In genomic region chr1:64948905-64949833, GRCh38 we compare ENCODE assay signal across 8 cellular contexts. TPM values are rescaled to one million over a fixed set of nuclear protein-coding genes. Genes with fewer than 3 reads are reported as not detected.
A peak's percentile ranks its signal among the peaks of the same experiment; 100 is the strongest.
DNase-seq lines count a peak whose midpoint lies in the region; ATAC-seq, FAIRE-seq and TF ChIP-seq lines count a peak whose summit lies in the region.

No MANE protein-coding gene starts in this region.

- POLR2A ChIA-PET in K562 (lab: Yijun Ruan, JAX), result interaction anchor here (0.7 to 1.9 kb wide), 5 partner anchors 12 to 85 kb away, joined by 3 to 4 read pairs (median 3); partner anchors contain the start of gene JAK1

- BruUV-seq in K562 (replicated peaks; lab: Mats Ljungman, UMichigan), result no TSS peak

- H3K4me1 ChIP-seq in K562 (replicated peaks in 1 of 2; ENCODE audit: control insufficient read depth in 2 of 2, insufficient read depth in 2 of 2, low read length in 2 of 2), result peaks cover 0 to 40% of the 10 kb centered on the region in 2 experiments; a peak in 3 of 5 replicates
- H3K4me1 ChIP-seq in thyroid gland, result peaks cover 13 to 23% of the 10 kb centered on the region in 2 donors

- no peak overlapping the region for H3K4me3 Mint-ChIP-seq in nephron progenitor cell

- H4K20me1 ChIP-seq in K562 (replicated peaks; ENCODE audit: control insufficient read depth, insufficient read depth, low read length), result no peaks in the 10 kb centered on the region; the same call in 1 of the 2 replicates

- no peak overlapping the region for H3K4me3 ChIP-seq in K562
- H3K4me3 ChIP-seq in thyroid gland (replicated peaks in 1 of 3), result no peak overlapping the region

- in situ Hi-C loops in K562 (cut with MboI), result no loop called here

- H3K9ac ChIP-seq in K562 (ENCODE audit: insufficient read depth in 1 of 2, low read depth in 2 of 2, low read length in 2 of 2), result peak overlapping the region in 1 of 2 experiments; percentile 39; a peak in 1 of 4 replicates

- H3K27me3 ChIP-seq in K562 (ENCODE audit: control insufficient read depth in 2 of 2, insufficient read depth in 2 of 2, low read length in 2 of 2) (no peaks in the 10 kb centered on the region), thyroid gland (no peaks in the 10 kb centered on the region)

- no peaks in the 10 kb centered on the region for H3K9me3 Mint-ChIP-seq in nephron progenitor cell

- intact Hi-C loops in K562 (cut with micrococcal nuclease) (no loop called here), thyroid gland (cut with DNase I) (no loop called here)

- DNase-seq in ELR (ENCODE audit: low read depth) (peak; percentile 32), NCI-H69 (lab: John Stamatoyannopoulos, UW) (peak; percentile 26), K562 (ENCODE audit: extremely low read depth in 1 of 4, low spot score in 3 of 4) (peak in 1 of 4 experiments; percentile 40), nephron progenitor cell (no peak), T1000 (lab: John Stamatoyannopoulos, UW) (no peak), thyroid gland (no peak)

- WGBS in K562 (ENCODE audit: insufficient coverage, low coverage, missing lambda C conversion rate), result 24% methylated on average over 3 of the region's 3 CpGs
- 60 to 65% methylated on average over 3 of the region's 3 CpGs for WGBS in thyroid gland, 2 donors

- H3K36me3 ChIP-seq in K562 (ENCODE audit: control insufficient read depth, insufficient read depth, low read length), result no peaks in the 10 kb centered on the region
- no peaks in the 10 kb centered on the region for H3K36me3 ChIP-seq in thyroid gland

- peak overlapping the region; percentile 56; the same call in 2 of the 3 replicates for H3K27ac ChIP-seq in K562 (ENCODE audit: extremely low read depth, low read depth, low read length)
- H3K27ac ChIP-seq in thyroid gland, result no peak overlapping the region

- TF ChIP-seq EP300 in K562 (IDR thresholded peaks at IDR 0.05; ENCODE audit: low read length), result peak; percentile 70

- H3K27me3 Mint-ChIP-seq in nephron progenitor cell (ENCODE audit: low read depth, poor library complexity), result no peaks in the 10 kb centered on the region

- H3K9me3 ChIP-seq in K562 (replicated peaks; ENCODE audit: control insufficient read depth, insufficient read depth, low read depth, low read length) (no peaks in the 10 kb centered on the region), thyroid gland (no peaks in the 10 kb centered on the region)

- no peaks in the 10 kb centered on the region for H3K36me3 Mint-ChIP-seq in nephron progenitor cell (ENCODE audit: low read depth)

- no peaks in the 10 kb centered on the region for H3K9me1 ChIP-seq in K562 (ENCODE audit: control insufficient read depth, insufficient read depth, low read length)

- TF ChIP-seq POLR2A in K562 (conservative IDR thresholded peaks at IDR 0.05) (no peak), thyroid gland (IDR thresholded peaks at IDR 0.05) (no peak)

- peaks cover 14% of the 10 kb centered on the region for H3K4me1 Mint-ChIP-seq in nephron progenitor cell

- ATAC-seq in K562 (peak; percentile 76), GM19395 (IDR thresholded peaks at IDR 0.05; ENCODE audit: unreplicated experiment) (no peak), HG02678 (IDR thresholded peaks at IDR 0.05; ENCODE audit: unreplicated experiment) (no peak)

- no peak overlapping the region for H2AFZ ChIP-seq in K562 (ENCODE audit: low read depth, low read length)

- H3K4me2 ChIP-seq in K562 (ENCODE audit: insufficient read depth, low read length), result peak overlapping the region; percentile 13; the same call in 1 of the 2 replicates

- no peak for FAIRE-seq in K562 (lab: Jason Lieb, UNC)

- peak overlapping the region; percentile 6 for H3K27ac Mint-ChIP-seq in nephron progenitor cell

- peaks cover 80% of the 10 kb centered on the region for H3K79me2 ChIP-seq in K562 (ENCODE audit: control insufficient read depth, insufficient read depth, low read length)

- no peak for TF ChIP-seq RAD21 in K562 (CRISPR knock-in tag; conservative IDR thresholded peaks at IDR 0.05 in 1 of 2, IDR thresholded peaks at IDR 0.05 in 1 of 2)

- TF ChIP-seq CTCF in K562 (IDR thresholded peaks at IDR 0.05 in 2 of 3, conservative IDR thresholded peaks at IDR 0.05 in 1 of 3; ENCODE audit: insufficient read depth in 2 of 3, low read depth in 1 of 3, low read length in 3 of 3), result no peak
- no peak for TF ChIP-seq CTCF in nephron progenitor cell (IDR thresholded peaks at IDR 0.05)
- TF ChIP-seq CTCF in thyroid gland (IDR thresholded peaks at IDR 0.05), result no peak

- CTCF ChIA-PET in K562 (lab: Yijun Ruan, JAX; ENCODE audit: low intra/inter-chr PET ratio), result no interaction called here

TF ChIP-seq in K562, 482 proteins besides CTCF, POLR2A, EP300 and RAD21 (continues in another document):
- TF ChIP-seq SRSF9 (IDR thresholded peaks at IDR 0.05; ENCODE audit: borderline replicate concordance, low read depth, low read length), result no peak
- no peak for TF ChIP-seq POLR3G (IDR thresholded peaks at IDR 0.05; ENCODE audit: extremely low read depth, insufficient read length, insufficient replicate concordance)
- peak; percentile 59; the same call in 1 of the 2 replicates for TF ChIP-seq ATF4 (CRISPR knock-in tag; IDR thresholded peaks at IDR 0.05)
- no peak for TF ChIP-seq CHCHD3 (CRISPR knock-in tag; IDR thresholded peaks at IDR 0.05)
- TF ChIP-seq ILF3 (IDR thresholded peaks at IDR 0.05; ENCODE audit: borderline replicate concordance), result no peak
- TF ChIP-seq ZNF316 (IDR thresholded peaks at IDR 0.05), result peak; percentile 83; the same call in 1 of the 2 replicates
- TF ChIP-seq E2F6 (IDR thresholded peaks at IDR 0.05; ENCODE audit: borderline replicate concordance in 1 of 2, extremely low read depth in 1 of 2, insufficient read depth in 1 of 2, insufficient read length in 1 of 2, low read depth in 1 of 2, low read length in 1 of 2, poor library complexity in 1 of 2, severe bottlenecking in 1 of 2), result no peak
- no peak for TF ChIP-seq CBFB (CRISPR knock-in tag; IDR thresholded peaks at IDR 0.05)
- TF ChIP-seq TBP (optimal IDR thresholded peaks at IDR 0.05; ENCODE audit: low read depth, low read length), result no peak
- no peak for TF ChIP-seq ZNF165 (CRISPR knock-in tag; IDR thresholded peaks at IDR 0.05; ENCODE audit: borderline replicate concordance)
- peak; percentile 48; the same call in 1 of the 2 replicates for TF ChIP-seq SREBF1 (IDR thresholded peaks at IDR 0.05; ENCODE audit: borderline replicate concordance, low read depth, low read length)
- no peak for TF ChIP-seq RBM22 (IDR thresholded peaks at IDR 0.05; ENCODE audit: low read depth, low read length, poor library complexity, severe bottlenecking)
- TF ChIP-seq ARID1B (IDR thresholded peaks at IDR 0.05), result no peak; the same call in 1 of the 2 replicates
- TF ChIP-seq MCM2 (IDR thresholded peaks at IDR 0.05; ENCODE audit: low read depth), result no peak
- TF ChIP-seq CSDE1 (IDR thresholded peaks at IDR 0.05), result no peak
- TF ChIP-seq CGGBP1 (CRISPR knock-in tag; IDR thresholded peaks at IDR 0.05), result no peak
- no peak for TF ChIP-seq TBL1XR1 (IDR thresholded peaks at IDR 0.05; ENCODE audit: low read length in 2 of 2)
- TF ChIP-seq MTF1 (CRISPR knock-in tag; IDR thresholded peaks at IDR 0.05; ENCODE audit: borderline replicate concordance), result no peak
- 0 out of 2 replicates have a peak, but pooled peaks have one; percentile 39 for TF ChIP-seq ZNF766 (CRISPR knock-in tag; conservative IDR thresholded peaks at IDR 0.05)
- peak; percentile 26; the same call in 1 of the 2 replicates for TF ChIP-seq SOX6 (IDR thresholded peaks at IDR 0.05)
- TF ChIP-seq EWSR1 (IDR thresholded peaks at IDR 0.05; ENCODE audit: borderline replicate concordance, low read depth, partially characterized antibody), result no peak
- TF ChIP-seq ZNF589 (CRISPR knock-in tag; IDR thresholded peaks at IDR 0.05; ENCODE audit: low read depth), result peak; percentile 79; the same call in 1 of the 2 replicates

RNA-seq across cellular contexts. Expression of gene JAK1, which starts 17.2 kb away (rescaled TPM):
- 82.2 and 105 TPM in 2 replicates for total RNA-seq in K562 (2011; cell fraction: chromatin; rRNA removed; ENCODE audit: low replicate concordance)
- 37.4 and 43.0 TPM in 2 replicates for total RNA-seq in K562 (2011; cell fraction: nucleolus; rRNA removed)
- 62.0 and 66.7 TPM in 2 replicates for total RNA-seq in K562 (2011; cell fraction: nucleoplasm; rRNA removed)
- 27.1 and 28.2 TPM in 2 replicates for total RNA-seq in K562 (2014; rRNA removed)
- total RNA-seq in K562 (2014; rRNA removed; fragmentation: Illumina TruSeq; extraction: Trizol), result 42.5 and 46.8 TPM in 2 replicates
- total RNA-seq in K562 (2015; rRNA removed; fragmentation: Illumina TruSeq; extraction: Trizol), result 40.6 and 43.4 TPM in 2 replicates
- total RNA-seq in K562 (2021), result 43.0 TPM in 2 replicates
- polyA plus RNA-seq in K562 (2011; rRNA removed), result 32.0 and 43.9 TPM in 2 replicates
- 21.9 and 26.6 TPM in 2 replicates for polyA plus RNA-seq in K562 (2011; cell fraction: cytosol; rRNA removed)
- polyA plus RNA-seq in K562 (2011; cell fraction: nucleus; rRNA removed), result 88.9 and 89.1 TPM in 2 replicates
- polyA plus RNA-seq in K562 (2012), result 29.9 and 45.8 TPM in 2 replicates
- 37.3 and 44.1 TPM in 2 replicates for polyA plus RNA-seq in K562 (2014; fragmentation: Illumina TruSeq; extraction: Trizol)
- polyA plus RNA-seq in K562 (2014; fragmentation: Nextera tagmentation; extraction: Ambion mirVana), result 10 to 100 TPM in 1 of 2 experiments, 1 to 10 TPM in 1; 9.7 to 13.0 TPM
- 23.0 and 28.3 TPM in 2 replicates for polyA plus RNA-seq in K562 (2014; rRNA removed)
- 56.4 and 60.1 TPM in 2 replicates for polyA minus RNA-seq in K562 (2011; rRNA and poly(A)+ RNA removed)
- 38.3 and 41.6 TPM in 2 replicates for polyA minus RNA-seq in K562 (2011; cell fraction: cytosol; rRNA and poly(A)+ RNA removed)
- polyA minus RNA-seq in K562 (2011; cell fraction: nucleus; rRNA and poly(A)+ RNA removed), result 46.7 and 70.9 TPM in 2 replicates
- total RNA-seq in thyroid gland, result 100 to 1,000 TPM; 102 to 165 (median 120) TPM

Comparison
In these comparisons a context has a peak if more than half of its experiments do, and no peak if none do; other contexts are left out.
1. DNase-seq: peak in ELR (single experiment) and NCI-H69 (single experiment); none in nephron progenitor cell (single experiment), T1000 (single experiment) and thyroid gland (0 of 2).